Comparison of ENCODE assay signal across 17 cellular contexts in the genomic region with DNA sequence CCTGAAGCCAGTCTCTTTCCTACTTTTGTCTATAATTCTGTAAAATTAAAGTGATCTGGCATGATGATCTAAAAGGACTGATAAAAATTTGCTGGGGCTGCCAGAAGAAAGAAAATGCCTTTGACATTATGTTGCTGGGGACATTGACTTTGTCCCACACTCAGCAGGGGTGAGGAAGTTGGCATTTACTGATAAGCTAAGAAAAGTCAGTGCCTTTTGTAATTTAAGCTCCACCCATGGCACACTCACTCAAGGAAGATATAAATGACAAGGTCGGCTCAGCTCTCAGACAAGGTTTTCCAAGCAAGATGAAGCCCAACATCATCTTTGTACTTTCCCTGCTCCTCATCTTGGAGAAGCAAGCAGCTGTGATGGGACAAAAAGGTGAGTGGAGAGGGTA. TPM values are rescaled to one million over a fixed set of nuclear protein-coding genes. Genes with fewer than 3 reads are reported as not detected.
"Had no signal": no experiment of that assay in that cellular context is flagged by ENCODE, and none has a peak within 500 bp of the region (broad histone marks: within the 10 kb centered on the region; RNA-seq: fewer than 3 reads in every experiment).

Gene SEMG1, plus strand, starts transcription at position 288 of the 400 bp plus-strand sequence. Its CDS starts 21 bp downstream, at position 309.

- H3K27ac ChIP-seq: epithelial cell of prostate had no signal

- DNase-seq: activated CD4-positive, alpha-beta memory T cell treated with anti-CD3 and anti-CD28 coated beads, Interleukin-2, amount 10 ng/mL, durations not matched to agents 7 days and 5 days; activated CD4-positive, alpha-beta T cell treated with anti-CD3 and anti-CD28 coated beads for 36 hours; activated naive CD4-positive, alpha-beta T cell treated with anti-CD3 and anti-CD28 coated beads, Interleukin-2, amount 10 ng/mL, durations not matched to agents 7 days and 5 days; activated T-cell treated with anti-CD3 and anti-CD28 coated beads, Interleukin-2, amount 50 U/mL, for 24 hours; foreskin melanocyte; naive thymus-derived CD4-positive, alpha-beta T cell; stimulated activated CD4-positive, alpha-beta T cell treated with anti-CD3 and anti-CD28 coated beads, Interleukin-12 subunit alpha, Interleukin-12 subunit beta, amount 100 ng/mL, for 4 hours; stimulated activated CD4-positive, alpha-beta T cell treated with anti-CD3 and anti-CD28 coated beads, Interleukin-2, amount 100 ng/mL, for 24 hours; T-helper 9 cell had no signal

- ATAC-seq: activated CD4-positive, alpha-beta T cell treated with anti-CD3 and anti-CD28 coated beads for 36 hours; naive thymus-derived CD4-positive, alpha-beta T cell had no signal

RNA-seq across cellular contexts. Expression of gene SEMG1, which starts in this region (rescaled TPM):
- total RNA-seq: activated CD4-positive, alpha-beta memory T cell treated with anti-CD3 and anti-CD28 coated beads, Interleukin-2, amount 10 ng/mL, durations not matched to agents 7 days and 5 days; activated CD4-positive, alpha-beta T cell treated with anti-CD3 and anti-CD28 coated beads for 36 hours; astrocyte; chondrocyte; dermis microvascular lymphatic vessel endothelial cell; fibroblast of lung; lung microvascular endothelial cell; naive thymus-derived CD4-positive, alpha-beta T cell; renal cortical epithelial cell; ureter had no signal
